ENCODE assay signal across 1 cellular context in the genomic region with DNA sequence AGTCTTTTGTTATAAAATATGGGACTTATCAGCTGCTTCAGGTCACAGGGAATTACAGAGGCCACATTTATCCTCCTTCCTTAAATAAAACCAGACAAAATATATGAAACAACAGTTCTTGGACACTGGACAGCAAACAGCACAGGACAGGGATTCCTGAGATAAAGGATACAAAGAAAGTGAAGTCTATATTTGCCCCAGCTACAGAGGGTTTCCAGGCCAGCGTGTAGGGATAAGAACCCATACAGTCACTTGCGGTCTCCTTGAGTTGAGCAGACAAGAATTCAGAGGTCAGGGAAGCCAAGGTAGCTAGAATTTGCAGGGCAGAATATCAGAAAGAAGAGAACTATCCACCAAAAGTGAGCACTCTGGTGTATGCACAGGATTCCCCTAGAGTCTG.
TF ChIP-seq lines count a peak whose summit lies in the region.

No MANE protein-coding gene starts in this region.

TF ChIP-seq in HCT116, 20 proteins besides CTCF, POLR2A, EP300 and RAD21 (continued from another document):
- TF ChIP-seq ZNF274 (IDR thresholded peaks at IDR 0.05; ENCODE audit: low read depth, low read length) (no peak), SIN3A (IDR thresholded peaks at IDR 0.05; ENCODE audit: low read depth) (no peak)
